Comparison of ENCODE assay signal across 25 cellular contexts in genomic region chr17:60747069-60747808, GRCh38.
A peak's percentile ranks its signal among the peaks of the same experiment; 100 is the strongest.
DNase-seq lines count a peak whose midpoint lies in the region; ATAC-seq and TF ChIP-seq lines count a peak whose summit lies in the region.
"Had no signal": no experiment of that assay in that cellular context is flagged by ENCODE, and none has a peak within 500 bp of the region (broad histone marks: within the 10 kb centered on the region; RNA-seq: fewer than 3 reads in every experiment).

No MANE protein-coding gene starts in this region.

- H3K27me3 Mint-ChIP-seq in memory B cell: no peaks in the 10 kb centered on the region
- H3K27me3 Mint-ChIP-seq in stimulated activated memory B cell treated with anti-CD40 and anti-IgM and Interleukin-4, amounts not matched to agents 10 μg/mL and 1 μg/mL and 100 μg/mL, for 72 hours: no peaks in the 10 kb centered on the region
- H3K27me3 Mint-ChIP-seq: B cell had no signal

- peaks cover 14% of the 10 kb centered on the region for H3K36me3 Mint-ChIP-seq in memory B cell
- peaks cover 12% of the 10 kb centered on the region for H3K36me3 Mint-ChIP-seq in stimulated activated memory B cell treated with anti-CD40 and anti-IgM and Interleukin-4, amounts not matched to agents 10 μg/mL and 1 μg/mL and 100 μg/mL, for 72 hours

- WGBS in right cardiac atrium: 80% methylated on average over 5 of the region's 5 CpGs

- ATAC-seq in right cardiac atrium (no peak), left ventricle myocardium superior (no peak), memory B cell (ENCODE audit: low read depth) (no peak), SK-N-SH treated with all-trans-retinoic acid at 6 μM for 48 hours (no peak)
- ATAC-seq in stimulated activated memory B cell treated with anti-CD40 and anti-IgM and Interleukin-4, amounts not matched to agents 10 μg/mL and 1 μg/mL and 100 μg/mL, for 72 hours: no peak
- ATAC-seq: body of pancreas; stimulated activated naive CD8-positive, alpha-beta T cell treated with anti-CD3 and anti-CD28 coated beads, Interleukin-15, Interleukin-2, amounts not matched to agents 100 U/mL and 50 U/mL, for 24 hours had no signal

- intact Hi-C loops in right cardiac atrium (cut with DNase I): no loop called here
- intact Hi-C loops in left ventricle myocardium superior (cut with micrococcal nuclease): no loop called here

- H3K27me3 ChIP-seq in right cardiac atrium (ENCODE audit: control insufficient read depth, insufficient read depth): no peaks in the 10 kb centered on the region
- H3K27me3 ChIP-seq in effector memory CD4-positive, alpha-beta T cell (replicated peaks; ENCODE audit: control insufficient read depth, insufficient read depth, low read length, poor library complexity, severe bottlenecking): no peaks in the 10 kb centered on the region
- H3K27me3 ChIP-seq: body of pancreas had no signal

- no peaks in the 10 kb centered on the region for H3K36me3 ChIP-seq in effector memory CD4-positive, alpha-beta T cell (ENCODE audit: control insufficient read depth, insufficient read depth, low read length)
- H3K36me3 ChIP-seq: WERI-Rb-1 had no signal

- H3K9me3 ChIP-seq in right cardiac atrium (ENCODE audit: control insufficient read depth, low read length): no peaks in the 10 kb centered on the region
- H3K9me3 ChIP-seq in effector memory CD4-positive, alpha-beta T cell (ENCODE audit: control insufficient read depth, low read length): no peaks in the 10 kb centered on the region
- H3K9me3 ChIP-seq: body of pancreas had no signal

- DNase-seq in right cardiac atrium: no peak
- DNase-seq in left ventricle myocardium superior: no peak
- peak; percentile 65 for DNase-seq in foreskin melanocyte
- DNase-seq in memory B cell (ENCODE audit: low spot score in 2 of 2): no peak
- no peak for DNase-seq in NCI-H524 treated with DMSO at 0.1 percent for 48 hours (lab: John Stamatoyannopoulos, UW)
- no peak for DNase-seq in effector memory CD4-positive, alpha-beta T cell
- DNase-seq: activated CD8-positive, alpha-beta memory T cell treated with anti-CD3 and anti-CD28 coated beads, Interleukin-2, amount 50 U/mL, for 48 hours; body of pancreas; COR-L47; DND-41; immature natural killer cell; IMR-90; NCI-H146; NCI-H2171 treated with DMSO at 0.1 percent for 48 hours; occipital lobe; SK-N-SH; stimulated activated CD4-positive, alpha-beta T cell treated with anti-CD3 and anti-CD28 coated beads, Interleukin-4, amount 100 ng/mL, for 1 hour; stimulated activated naive CD8-positive, alpha-beta T cell treated with anti-CD3 and anti-CD28 coated beads, Interleukin-15, Interleukin-2, amounts not matched to agents 100 U/mL and 50 U/mL, for 24 hours; trophoblast cell; WERI-Rb-1 had no signal

- H3K4me3 Mint-ChIP-seq in memory B cell: no peak overlapping the region
- no peak overlapping the region for H3K4me3 Mint-ChIP-seq in stimulated activated memory B cell treated with anti-CD40 and anti-IgM and Interleukin-4, amounts not matched to agents 10 μg/mL and 1 μg/mL and 100 μg/mL, for 72 hours
- H3K4me3 Mint-ChIP-seq: B cell; immature natural killer cell; T-helper 2 cell treated with Interferon-gamma antibody and Interleukin-4, amounts not matched to agents 5 μg/mL and 100 μg/mL, for 36 hours had no signal

- peaks cover 3% of the 10 kb centered on the region for H3K9me3 Mint-ChIP-seq in memory B cell
- peaks cover 3% of the 10 kb centered on the region for H3K9me3 Mint-ChIP-seq in stimulated activated memory B cell treated with anti-CD40 and anti-IgM and Interleukin-4, amounts not matched to agents 10 μg/mL and 1 μg/mL and 100 μg/mL, for 72 hours
- H3K9me3 Mint-ChIP-seq: immature natural killer cell; T-helper 2 cell treated with Interferon-gamma antibody and Interleukin-4, amounts not matched to agents 5 μg/mL and 100 μg/mL, for 36 hours had no signal

- H3K4me1 ChIP-seq in right cardiac atrium (ENCODE audit: control insufficient read depth, insufficient read depth, low read length): no peaks in the 10 kb centered on the region
- H3K4me1 ChIP-seq in effector memory CD4-positive, alpha-beta T cell (ENCODE audit: control insufficient read depth, insufficient read depth, low read length, poor library complexity, severe bottlenecking): no peaks in the 10 kb centered on the region
- H3K4me1 ChIP-seq: body of pancreas had no signal

- peak overlapping the region; percentile 8 for H3K27ac Mint-ChIP-seq in memory B cell
- H3K27ac Mint-ChIP-seq in stimulated activated memory B cell treated with anti-CD40 and anti-IgM and Interleukin-4, amounts not matched to agents 10 μg/mL and 1 μg/mL and 100 μg/mL, for 72 hours: no peak overlapping the region
- H3K27ac Mint-ChIP-seq: B cell; T-helper 2 cell treated with Interferon-gamma antibody and Interleukin-4, amounts not matched to agents 5 μg/mL and 100 μg/mL, for 36 hours had no signal

- H3K27ac ChIP-seq in right cardiac atrium (ENCODE audit: low read length): no peak overlapping the region
- H3K27ac ChIP-seq in effector memory CD4-positive, alpha-beta T cell (ENCODE audit: insufficient read depth, low read length, poor library complexity, severe bottlenecking): no peak overlapping the region
- H3K27ac ChIP-seq: body of pancreas, RWPE1, WERI-Rb-1 had no signal

- peak overlapping the region; percentile 10 for H3K4me3 ChIP-seq in right cardiac atrium (ENCODE audit: low read length)
- no peak overlapping the region for H3K4me3 ChIP-seq in effector memory CD4-positive, alpha-beta T cell (ENCODE audit: insufficient read depth, low read depth, low read length, poor library complexity, severe bottlenecking)
- H3K4me3 ChIP-seq: body of pancreas had no signal

- peaks cover 10% of the 10 kb centered on the region for H3K4me1 Mint-ChIP-seq in memory B cell
- peaks cover 14% of the 10 kb centered on the region for H3K4me1 Mint-ChIP-seq in stimulated activated memory B cell treated with anti-CD40 and anti-IgM and Interleukin-4, amounts not matched to agents 10 μg/mL and 1 μg/mL and 100 μg/mL, for 72 hours
- H3K4me1 Mint-ChIP-seq: immature natural killer cell had no signal

TF ChIP-seq in SK-N-SH treated with all-trans-retinoic acid at 6 μM for 48 hours, 23 proteins besides CTCF, POLR2A, EP300 and RAD21:
- TF ChIP-seq, protein P1, sequence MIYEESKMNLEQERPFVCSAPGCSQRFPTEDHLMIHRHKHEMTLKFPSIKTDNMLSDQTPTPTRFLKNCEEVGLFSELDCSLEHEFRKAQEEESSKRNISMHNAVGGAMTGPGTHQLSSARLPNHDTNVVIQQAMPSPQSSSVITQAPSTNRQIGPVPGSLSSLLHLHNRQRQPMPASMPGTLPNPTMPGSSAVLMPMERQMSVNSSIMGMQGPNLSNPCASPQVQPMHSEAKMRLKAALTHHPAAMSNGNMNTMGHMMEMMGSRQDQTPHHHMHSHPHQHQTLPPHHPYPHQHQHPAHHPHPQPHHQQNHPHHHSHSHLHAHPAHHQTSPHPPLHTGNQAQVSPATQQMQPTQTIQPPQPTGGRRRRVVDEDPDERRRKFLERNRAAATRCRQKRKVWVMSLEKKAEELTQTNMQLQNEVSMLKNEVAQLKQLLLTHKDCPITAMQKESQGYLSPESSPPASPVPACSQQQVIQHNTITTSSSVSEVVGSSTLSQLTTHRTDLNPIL (CRISPR knock-in tag; IDR thresholded peaks at IDR 0.05; ENCODE audit: low read depth): no peak
- TF ChIP-seq GLIS3 (CRISPR knock-in tag; IDR thresholded peaks at IDR 0.05) (no peak), ARNTL (CRISPR knock-in tag; IDR thresholded peaks at IDR 0.05; ENCODE audit: borderline replicate concordance, low read depth) (no peak), POU6F1 (CRISPR knock-in tag; IDR thresholded peaks at IDR 0.05; ENCODE audit: borderline replicate concordance, low read depth) (no peak), TOX (CRISPR knock-in tag; IDR thresholded peaks at IDR 0.05; ENCODE audit: borderline replicate concordance) (no peak), ZNF565 (CRISPR knock-in tag; conservative IDR thresholded peaks at IDR 0.05; ENCODE audit: low read depth) (no peak), ZFP30 (CRISPR knock-in tag; IDR thresholded peaks at IDR 0.05) (no peak), TCF4 (CRISPR knock-in tag; IDR thresholded peaks at IDR 0.05; ENCODE audit: borderline replicate concordance) (no peak)
